ENCODE assay signal across 20 cellular contexts in genomic region chr12:123369209-123369608, GRCh38. TPM values are rescaled to one million over a fixed set of nuclear protein-coding genes. Genes with fewer than 3 reads are reported as not detected.
A peak's percentile ranks its signal among the peaks of the same experiment; 100 is the strongest.
DNase-seq lines count a peak whose midpoint lies in the region; ATAC-seq and TF ChIP-seq lines count a peak whose summit lies in the region.
"Had no signal": no experiment of that assay in that cellular context is flagged by ENCODE, and none has a peak within 500 bp of the region (broad histone marks: within the 10 kb centered on the region; RNA-seq: fewer than 3 reads in every experiment).

No MANE protein-coding gene starts in this region.

- peaks cover 4% of the 10 kb centered on the region for H3K36me3 Mint-ChIP-seq in activated T-cell treated with anti-CD3 and anti-CD28 coated beads, Interleukin-2, amount 50 U/mL, for 24 hours (ENCODE audit: low read depth)
- H3K36me3 Mint-ChIP-seq in activated B cell treated with CpG ODN at 0.5 μM for 24 hours (ENCODE audit: low read depth) (peaks cover 5% of the 10 kb centered on the region), neural crest cell (ENCODE audit: low read depth) (no peaks in the 10 kb centered on the region), osteocyte (ENCODE audit: unreplicated experiment) (no peaks in the 10 kb centered on the region)
- no peaks in the 10 kb centered on the region for H3K36me3 Mint-ChIP-seq in stimulated activated naive B cell treated with anti-CD40 and anti-IgM and Interleukin-4, amounts not matched to agents 10 μg/mL and 1 μg/mL and 100 μg/mL, for 72 hours

- CTCF ChIA-PET in activated B cell treated with CpG ODN at 0.5 μM for 24 hours (lab: Charles Lee) = no interaction called here

- no peaks in the 10 kb centered on the region for H3K9me3 Mint-ChIP-seq in activated T-cell treated with anti-CD3 and anti-CD28 coated beads, Interleukin-2, amount 50 U/mL, for 24 hours
- H3K9me3 Mint-ChIP-seq in activated B cell treated with CpG ODN at 0.5 μM for 24 hours = no peaks in the 10 kb centered on the region
- H3K9me3 Mint-ChIP-seq in neural crest cell = no peaks in the 10 kb centered on the region
- H3K9me3 Mint-ChIP-seq in stimulated activated naive B cell treated with anti-CD40 and anti-IgM and Interleukin-4, amounts not matched to agents 10 μg/mL and 1 μg/mL and 100 μg/mL, for 72 hours = no peaks in the 10 kb centered on the region
- H3K9me3 Mint-ChIP-seq in osteocyte (ENCODE audit: unreplicated experiment) = no peaks in the 10 kb centered on the region

- POLR2A ChIA-PET in activated B cell treated with CpG ODN at 0.5 μM for 24 hours (lab: Charles Lee) = no interaction called here

- peak overlapping the region; percentile 22 for H3K27ac Mint-ChIP-seq in activated T-cell treated with anti-CD3 and anti-CD28 coated beads, Interleukin-2, amount 50 U/mL, for 24 hours
- H3K27ac Mint-ChIP-seq in activated B cell treated with CpG ODN at 0.5 μM for 24 hours (peak overlapping the region; percentile 37), neural crest cell (ENCODE audit: unreplicated experiment) (no peak overlapping the region), osteocyte (ENCODE audit: unreplicated experiment) (no peak overlapping the region)
- H3K27ac Mint-ChIP-seq in stimulated activated naive B cell treated with anti-CD40 and anti-IgM and Interleukin-4, amounts not matched to agents 10 μg/mL and 1 μg/mL and 100 μg/mL, for 72 hours = no peak overlapping the region

- no peak overlapping the region for H3K4me3 Mint-ChIP-seq in activated T-cell treated with anti-CD3 and anti-CD28 coated beads, Interleukin-2, amount 50 U/mL, for 24 hours
- H3K4me3 Mint-ChIP-seq in activated B cell treated with CpG ODN at 0.5 μM for 24 hours (no peak overlapping the region), neural crest cell (peak overlapping the region; percentile 28), osteocyte (ENCODE audit: unreplicated experiment) (no peak overlapping the region)
- H3K4me3 Mint-ChIP-seq in stimulated activated naive B cell treated with anti-CD40 and anti-IgM and Interleukin-4, amounts not matched to agents 10 μg/mL and 1 μg/mL and 100 μg/mL, for 72 hours = no peak overlapping the region

- H3K27me3 Mint-ChIP-seq in activated T-cell treated with anti-CD3 and anti-CD28 coated beads, Interleukin-2, amount 50 U/mL, for 24 hours = no peaks in the 10 kb centered on the region
- H3K27me3 Mint-ChIP-seq in activated B cell treated with CpG ODN at 0.5 μM for 24 hours (no peaks in the 10 kb centered on the region), neural crest cell (ENCODE audit: low read depth) (no peaks in the 10 kb centered on the region), osteocyte (ENCODE audit: unreplicated experiment) (no peaks in the 10 kb centered on the region)
- no peaks in the 10 kb centered on the region for H3K27me3 Mint-ChIP-seq in stimulated activated naive B cell treated with anti-CD40 and anti-IgM and Interleukin-4, amounts not matched to agents 10 μg/mL and 1 μg/mL and 100 μg/mL, for 72 hours

- ATAC-seq in activated B cell treated with CpG ODN at 0.5 μM for 24 hours (ENCODE audit: low read depth) (no peak), GM18873 (IDR thresholded peaks at IDR 0.05; ENCODE audit: low FRiP score, unreplicated experiment) (no peak)
- no peak for ATAC-seq in stimulated activated naive B cell treated with anti-CD40 and anti-IgM and Interleukin-4, amounts not matched to agents 10 μg/mL and 1 μg/mL and 100 μg/mL, for 72 hours (replicated peaks)
- ATAC-seq: PC-3 had no signal

- no peak for DNase-seq in activated T-cell treated with anti-CD3 and anti-CD28 coated beads, Interleukin-2, amount 50 U/mL, for 24 hours
- DNase-seq in activated T-cell treated with anti-CD3 and anti-CD28 coated beads for 4 hours (no peak), activated B cell treated with CpG ODN at 0.5 μM for 24 hours (no peak), neural crest cell (ENCODE audit: low read depth, low spot score) (no peak), osteocyte (ENCODE audit: extremely low spot score, unreplicated experiment) (no peak), DMS114 treated with DMSO at 0.1 percent for 48 hours (lab: John Stamatoyannopoulos, UW; ENCODE audit: unreplicated experiment) (no peak)
- no peak for DNase-seq in stimulated activated naive B cell treated with anti-CD40 and anti-IgM and Interleukin-4, amounts not matched to agents 10 μg/mL and 1 μg/mL and 100 μg/mL, for 72 hours
- DNase-seq: 8988T, Caco-2, GF-D8, KG1, MV-4-11, NCI-H187, NCI-H2107, NCI-H2227 treated with DMSO at 0.1 percent for 48 hours, NCI-H510A treated with DMSO at 0.1 percent for 48 hours, NCI-H774, PC-3, SIG-M5 had no signal

- intact Hi-C loops in activated B cell treated with CpG ODN at 0.5 μM for 24 hours (cut with micrococcal nuclease) = no loop called here

- TF ChIP-seq CTCF in activated B cell treated with CpG ODN at 0.5 μM for 24 hours (IDR thresholded peaks at IDR 0.05) (no peak), neural crest cell (conservative IDR thresholded peaks at IDR 0.05) (no peak), osteocyte (IDR thresholded peaks at IDR 0.05) (no peak)

- H3K4me1 Mint-ChIP-seq in activated T-cell treated with anti-CD3 and anti-CD28 coated beads, Interleukin-2, amount 50 U/mL, for 24 hours (ENCODE audit: low read depth) = peaks cover 7% of the 10 kb centered on the region
- H3K4me1 Mint-ChIP-seq in activated B cell treated with CpG ODN at 0.5 μM for 24 hours (peaks cover 3% of the 10 kb centered on the region), neural crest cell (peaks cover 10% of the 10 kb centered on the region), osteocyte (ENCODE audit: unreplicated experiment) (peaks cover 2% of the 10 kb centered on the region)
- H3K4me1 Mint-ChIP-seq in stimulated activated naive B cell treated with anti-CD40 and anti-IgM and Interleukin-4, amounts not matched to agents 10 μg/mL and 1 μg/mL and 100 μg/mL, for 72 hours = peaks cover 8% of the 10 kb centered on the region in 2 donors

RNA-seq across cellular contexts. Expression of gene SBNO1, which starts 4.6 kb away (rescaled TPM):
- total RNA-seq in activated B cell treated with CpG ODN at 0.5 μM for 24 hours (43.2 and 48.6 TPM in 2 replicates), neural crest cell (43.2 and 44.8 TPM in 2 replicates), osteocyte (34.8 and 36.0 TPM in 2 replicates)

RNA-seq across cellular contexts. Expression of gene KMT5A, which starts 14.7 kb away (rescaled TPM):
- 29.4 and 36.0 TPM in 2 replicates for total RNA-seq in activated B cell treated with CpG ODN at 0.5 μM for 24 hours
- total RNA-seq in neural crest cell = 55.1 and 57.5 TPM in 2 replicates
- total RNA-seq in osteocyte = 42.5 and 45.6 TPM in 2 replicates

Comparison
In these comparisons a context has a peak if more than half of its experiments do, and no peak if none do; other contexts are left out.
1. H3K27ac Mint-ChIP-seq: peak in activated T-cell treated with anti-CD3 and anti-CD28 coated beads, Interleukin-2, amount 50 U/mL, for 24 hours (single experiment) and activated B cell treated with CpG ODN at 0.5 μM for 24 hours (single experiment); none in neural crest cell (single experiment), stimulated activated naive B cell treated with anti-CD40 and anti-IgM and Interleukin-4, amounts not matched to agents 10 μg/mL and 1 μg/mL and 100 μg/mL, for 72 hours (single experiment) and osteocyte (single experiment).